11 cellular contexts compared by ENCODE assay signal in genomic region chr1:103107696-103108524, GRCh38. TPM values are rescaled to one million over a fixed set of nuclear protein-coding genes. Genes with fewer than 3 reads are reported as not detected.
A peak's percentile ranks its signal among the peaks of the same experiment; 100 is the strongest.
DNase-seq lines count a peak whose midpoint lies in the region; ATAC-seq and TF ChIP-seq lines count a peak whose summit lies in the region.
"Had no signal": no experiment of that assay in that cellular context is flagged by ENCODE, and none has a peak within 500 bp of the region (broad histone marks: within the 10 kb centered on the region; RNA-seq: fewer than 3 reads in every experiment).

TSS of gene COL11A1 (minus strand) at chr1:103108522. CDS start at chr1:103108178, 344 bp downstream.

- H3K27me3 ChIP-seq in tibial artery (peaks cover 0 to 7% of the 10 kb centered on the region in 2 donors), PC-3 (ENCODE audit: low read length) (peaks cover 35% of the 10 kb centered on the region)

- H3K9me2 ChIP-seq in PC-3 (replicated peaks; ENCODE audit: low read length) = no peaks in the 10 kb centered on the region

- POLR2A ChIA-PET in PC-3 (lab: Charles Lee; ENCODE audit: unreplicated experiment) = no interaction called here

- intact Hi-C loops in tibial artery (cut with DNase I; ENCODE audit: low total_unique reads) (loop anchor here (5.0 kb wide), 1 partner anchor 404 kb away; no protein-coding TSS in a partner anchor), PC-3 (cut with micrococcal nuclease) (no loop called here)

- ATAC-seq in HG02885 (IDR thresholded peaks at IDR 0.05; ENCODE audit: poor library complexity, unreplicated experiment) (no peak), PC-3 (no peak)
- ATAC-seq in stimulated activated naive CD8-positive, alpha-beta T cell treated with anti-CD3 and anti-CD28 coated beads, Interleukin-15, Interleukin-2, amounts not matched to agents 100 U/mL and 50 U/mL, for 24 hours = no peak

- H3K9ac ChIP-seq in PC-3 (ENCODE audit: low read length) = no peak within 1 kb of the TSS

- DNase-seq in DMS53 (lab: John Stamatoyannopoulos, UW) (peak; percentile 25), DMS53 treated with DMSO at 0.1 percent for 48 hours (lab: John Stamatoyannopoulos, UW; ENCODE audit: unreplicated experiment) (no peak), endothelial cell (ENCODE audit: low spot score) (peak; percentile 13), myocyte (ENCODE audit: low read depth) (peak; percentile 33), tibial artery (no peak), PC-3 (no peak)
- no peak for DNase-seq in stimulated activated naive CD8-positive, alpha-beta T cell treated with anti-CD3 and anti-CD28 coated beads, Interleukin-15, Interleukin-2, amounts not matched to agents 100 U/mL and 50 U/mL, for 24 hours
- DNase-seq: NCI-H1436 treated with DMSO at 0.1 percent for 48 hours had no signal

- H3K4me1 ChIP-seq in tibial artery (peaks cover 0 to 27% (median 17%) of the 10 kb centered on the region in 4 donors), PC-3 (ENCODE audit: insufficient read depth, low read length) (no peaks in the 10 kb centered on the region; the same call in 1 of the 2 replicates)

- BruUV-seq in PC-3 (replicated peaks; lab: Mats Ljungman, UMichigan) = no TSS peak

- no peaks in the 10 kb centered on the region for H3F3A ChIP-seq in PC-3 (ENCODE audit: low read length, unreplicated experiment)

- no peak for TF ChIP-seq CTCF in endothelial cell (IDR thresholded peaks at IDR 0.05; ENCODE audit: unreplicated experiment)
- TF ChIP-seq CTCF in tibial artery (IDR thresholded peaks at IDR 0.05) = no peak
- TF ChIP-seq CTCF in PC-3 (conservative IDR thresholded peaks at IDR 0.05; ENCODE audit: low read depth, low read length) = no peak

- H3K27me3 Mint-ChIP-seq in endothelial cell (ENCODE audit: unreplicated experiment) = peaks cover 1% of the 10 kb centered on the region

- peak within 1 kb of the TSS; percentile 85 for H3K4me3 Mint-ChIP-seq in endothelial cell (ENCODE audit: unreplicated experiment)
- H3K4me3 Mint-ChIP-seq: dendritic cell treated with granulocyte-macrophage colony-stimulating factor and Interleukin-4, amounts not matched to agents 40 ng/mL and 50 ng/mL, for 4 days had no signal

- H3K9me3 Mint-ChIP-seq in endothelial cell (ENCODE audit: unreplicated experiment) = no peaks in the 10 kb centered on the region
- H3K9me3 Mint-ChIP-seq: dendritic cell treated with granulocyte-macrophage colony-stimulating factor and Interleukin-4, amounts not matched to agents 40 ng/mL and 50 ng/mL, for 4 days had no signal

- no peaks in the 10 kb centered on the region for H4K20me1 ChIP-seq in PC-3 (ENCODE audit: low read length)

- CTCF ChIA-PET in PC-3 (lab: Charles Lee) = interaction anchor here (0.6 kb wide), 1 partner anchor 353 kb away, joined by 4 read pairs; no protein-coding TSS in a partner anchor

- no peak within 1 kb of the TSS for H2AFZ ChIP-seq in PC-3 (ENCODE audit: low read length)

- no peaks in the 10 kb centered on the region for H3K36me3 Mint-ChIP-seq in endothelial cell (ENCODE audit: low read depth, unreplicated experiment)

- H3K36me3 ChIP-seq in tibial artery = no peaks in the 10 kb centered on the region
- H3K36me3 ChIP-seq in PC-3 (ENCODE audit: low read depth, low read length) = no peaks in the 10 kb centered on the region

- no peaks in the 10 kb centered on the region for H3K4me1 Mint-ChIP-seq in endothelial cell (ENCODE audit: unreplicated experiment)

- H3K4me2 ChIP-seq in PC-3 (ENCODE audit: low read length) = no peak within 1 kb of the TSS

- H3K79me2 ChIP-seq in PC-3 (ENCODE audit: low read length) = no peaks in the 10 kb centered on the region

- no peak within 1 kb of the TSS for H3K27ac ChIP-seq in tibial artery
- no peak within 1 kb of the TSS for H3K27ac ChIP-seq in PC-3 (ENCODE audit: low read length)
- H3K27ac ChIP-seq: 22Rv1 had no signal

- H3K9me3 ChIP-seq in tibial artery = no peaks in the 10 kb centered on the region
- H3K9me3 ChIP-seq in PC-3 (ENCODE audit: low read length) = no peaks in the 10 kb centered on the region

- no peak within 1 kb of the TSS for H3K27ac Mint-ChIP-seq in endothelial cell (ENCODE audit: unreplicated experiment)
- H3K27ac Mint-ChIP-seq: dendritic cell treated with granulocyte-macrophage colony-stimulating factor and Interleukin-4, amounts not matched to agents 40 ng/mL and 50 ng/mL, for 4 days had no signal

- H3K4me3 ChIP-seq in tibial artery (peak within 1 kb of the TSS; percentile 44 to 47), PC-3 (ENCODE audit: low read length) (no peak within 1 kb of the TSS)

RNA-seq across cellular contexts. Expression of gene COL11A1, which starts in this region (rescaled TPM):
- total RNA-seq in endothelial cell (ENCODE audit: unreplicated experiment) (9.2 TPM), myocyte (117 and 120 TPM in 2 replicates), PC-3 (2014; rRNA removed) (not detected in 2 replicates)
- polyA plus RNA-seq in myocyte (2012) = 997 TPM

Comparison
In these comparisons a context has a peak if more than half of its experiments do, and no peak if none do; other contexts are left out.
1. RNA of gene COL11A1 (total RNA-seq): 117 to 120 TPM in myocyte; 9.2 TPM in endothelial cell (single experiment) and not detected in PC-3; every median in the first group is over 10 times any median in the second.
2. DNase-seq: peak in DMS53 (single experiment), endothelial cell (single experiment) and myocyte (single experiment); none in DMS53 treated with DMSO at 0.1 percent for 48 hours (single experiment), tibial artery (0 of 2), PC-3 (single experiment) and stimulated activated naive CD8-positive, alpha-beta T cell treated with anti-CD3 and anti-CD28 coated beads, Interleukin-15, Interleukin-2, amounts not matched to agents 100 U/mL and 50 U/mL, for 24 hours (single experiment).